In the genomic region with DNA sequence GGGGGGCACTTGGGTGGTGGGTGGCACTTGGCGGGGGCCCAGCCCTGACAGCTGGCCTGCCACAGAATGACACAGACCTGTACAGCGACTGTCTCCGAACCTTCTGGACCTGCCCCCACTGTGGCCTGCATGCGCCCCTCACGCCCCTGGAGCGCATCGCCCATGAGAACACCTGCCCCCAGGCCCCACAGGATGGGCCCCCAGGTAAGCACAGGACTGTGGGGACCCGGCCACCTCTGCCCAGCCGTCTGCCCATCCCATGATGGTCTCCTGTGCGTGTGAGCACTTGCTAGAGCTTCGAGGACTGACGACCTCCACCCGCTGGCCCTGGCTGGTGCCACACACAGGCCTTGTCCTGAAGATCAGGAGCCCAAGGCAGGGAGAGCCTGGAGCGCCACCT, we compare ENCODE assay signal across 33 cellular contexts. TPM values are rescaled to one million over a fixed set of nuclear protein-coding genes. Genes with fewer than 3 reads are reported as not detected.
DNase-seq lines count a peak whose midpoint lies in the region; ATAC-seq and TF ChIP-seq lines count a peak whose summit lies in the region.
"Had no signal": no experiment of that assay in that cellular context is flagged by ENCODE, and none has a peak within 500 bp of the region (broad histone marks: within the 10 kb centered on the region; RNA-seq: fewer than 3 reads in every experiment).

No MANE protein-coding gene starts in this region.

- no peaks in the 10 kb centered on the region for H3K9me3 Mint-ChIP-seq in effector memory CD8-positive, alpha-beta T cell
- H3K9me3 Mint-ChIP-seq: activated naive CD8-positive, alpha-beta T cell treated with anti-CD3 and anti-CD28 coated beads, Interleukin-2, amount 10 ng/mL, durations not matched to agents 7 days and 5 days; activated T-cell treated with anti-CD3 and anti-CD28 coated beads, Interleukin-2, amount 50 U/mL, for 72 hours; neural crest cell had no signal

- intact Hi-C loops in Right ventricle myocardium inferior (cut with DNase I), result no loop called here
- intact Hi-C loops in spleen (cut with DNase I; ENCODE audit: low total_unique reads), result no loop called here

- H3K36me3 ChIP-seq in right atrium auricular region (peaks cover 48% of the 10 kb centered on the region), spleen (peaks cover 0 to 68% (median 62%) of the 10 kb centered on the region in 6 donors)

- H3K27me3 Mint-ChIP-seq in effector memory CD8-positive, alpha-beta T cell, result no peaks in the 10 kb centered on the region
- H3K27me3 Mint-ChIP-seq: activated naive CD8-positive, alpha-beta T cell treated with anti-CD3 and anti-CD28 coated beads, Interleukin-2, amount 10 ng/mL, durations not matched to agents 7 days and 5 days had no signal

- H3K9me3 ChIP-seq in right atrium auricular region (no peaks in the 10 kb centered on the region), spleen (no peaks in the 10 kb centered on the region)
- H3K9me3 ChIP-seq: heart right ventricle, lower lobe of right lung, MG63, mucosa of descending colon, sigmoid colon, SJCRH30, thoracic aorta had no signal

- peaks cover 0 to 7% of the 10 kb centered on the region in 2 donors for H3K4me1 ChIP-seq in right atrium auricular region
- H3K4me1 ChIP-seq in spleen, result peaks cover 0 to 45% (median 23%) of the 10 kb centered on the region in 6 donors
- H3K4me1 ChIP-seq: lower lobe of right lung, SJCRH30 had no signal

- no peaks in the 10 kb centered on the region for H3K27me3 ChIP-seq in right atrium auricular region
- no peaks in the 10 kb centered on the region for H3K27me3 ChIP-seq in spleen (replicated peaks in 1 of 7)
- H3K27me3 ChIP-seq: MG63, sigmoid colon, SJCRH30 had no signal

- DNase-seq in Right ventricle myocardium inferior (ENCODE audit: missing footprints) (peak; percentile 37), right atrium auricular region (ENCODE audit: low spot score) (no peak), NB4 (ENCODE audit: low read depth) (peak; percentile 44), spleen (peak; percentile 78), T-helper 9 cell (no peak), amygdala (lab: John Stamatoyannopoulos, UW) (no peak), ecto neural progenitor cell (ENCODE audit: low spot score) (no peak)
- DNase-seq in effector memory CD8-positive, alpha-beta T cell, result no peak
- DNase-seq: activated CD4-positive, alpha-beta T cell treated with anti-CD3 and anti-CD28 coated beads for 1 hour; activated T-cell treated with anti-CD3 and anti-CD28 coated beads, Interleukin-2, amount 50 U/mL, for 72 hours; Calu3; DMS79 treated with DMSO at 0.1 percent for 48 hours; effector CD8-positive, alpha-beta T cell; foreskin fibroblast; heart right ventricle; kidney glomerular epithelial cell; MG63; NCI-H1417; NCI-H2081 treated with DMSO at 0.1 percent for 48 hours; NCI-H226; NCI-H69; sigmoid colon; SJCRH30; stimulated activated CD4-positive, alpha-beta T cell treated with anti-CD3 and anti-CD28 coated beads, Interleukin-4, amount 100 ng/mL, for 4 hours; stimulated activated naive CD4-positive, alpha-beta T cell had no signal

- H3K27ac ChIP-seq in right atrium auricular region (no peak overlapping the region), spleen (peak overlapping the region in 7 of 8 donors; percentile 47 to 88 (median 64))
- H3K27ac ChIP-seq: sigmoid colon, SJCRH30, thoracic aorta had no signal

- peaks cover 28 to 29% of the 10 kb centered on the region in 2 donors for H3K4me1 Mint-ChIP-seq in effector memory CD8-positive, alpha-beta T cell (ENCODE audit: low read depth in 2 of 2)

- 90 to 97% (median 95%) methylated on average over 8 to 14 of the region's 14 CpGs for WGBS in spleen, 5 donors

- peak overlapping the region; percentile 74 for H3K4me3 Mint-ChIP-seq in effector memory CD8-positive, alpha-beta T cell
- H3K4me3 Mint-ChIP-seq: activated naive CD8-positive, alpha-beta T cell treated with anti-CD3 and anti-CD28 coated beads, Interleukin-2, amount 10 ng/mL, durations not matched to agents 7 days and 5 days; activated T-cell treated with anti-CD3 and anti-CD28 coated beads, Interleukin-2, amount 50 U/mL, for 72 hours; neural crest cell had no signal

- H3K27ac Mint-ChIP-seq in effector memory CD8-positive, alpha-beta T cell, result peak overlapping the region; percentile 85 to 97
- H3K27ac Mint-ChIP-seq: activated T-cell treated with anti-CD3 and anti-CD28 coated beads, Interleukin-2, amount 50 U/mL, for 72 hours had no signal

- no peak for ATAC-seq in Right ventricle myocardium inferior
- ATAC-seq in effector memory CD8-positive, alpha-beta T cell (replicated peaks), result no peak
- ATAC-seq: heart right ventricle had no signal

- H3K4me3 ChIP-seq in right atrium auricular region (no peak overlapping the region), NB4 (ENCODE audit: low read depth, low read length) (no peak overlapping the region), spleen (peak overlapping the region in 1 of 8 donors; percentile 53)
- H3K4me3 ChIP-seq: heart right ventricle, lower lobe of right lung, MG63, mucosa of descending colon, sigmoid colon, SJCRH30, thoracic aorta had no signal

- TF ChIP-seq POLR2A in NB4 (IDR thresholded peaks at IDR 0.05; ENCODE audit: extremely low read depth, insufficient read length) (peak; percentile 8), spleen (IDR thresholded peaks at IDR 0.05) (no peak)

- peaks cover 13% of the 10 kb centered on the region for H3K36me3 Mint-ChIP-seq in effector memory CD8-positive, alpha-beta T cell (ENCODE audit: insufficient read depth)

- TF ChIP-seq CTCF in right atrium auricular region (IDR thresholded peaks at IDR 0.05) (no peak), NB4 (IDR thresholded peaks at IDR 0.05; ENCODE audit: low read depth, low read length) (no peak), spleen (IDR thresholded peaks at IDR 0.05 in 8 of 11, conservative IDR thresholded peaks at IDR 0.05 in 3 of 11) (no peak)

RNA-seq across cellular contexts. Expression of a gene that starts 32.0 kb away (rescaled TPM):
- total RNA-seq in Right ventricle myocardium inferior (8.0 TPM), right atrium auricular region (1 to 10 TPM; 5.1 to 8.2 TPM), spleen (10 to 100 TPM; 19.5 to 34.8 (median 27.0) TPM)
- 10 to 100 TPM in 2 of 3 donors, 1 to 10 TPM in 1; 8.4 to 18.5 (median 13.1) TPM for polyA plus RNA-seq in spleen

RNA-seq across cellular contexts. Expression of a gene that starts 38.2 kb away (rescaled TPM):
- total RNA-seq in Right ventricle myocardium inferior (3.8 TPM), right atrium auricular region (1 to 10 TPM; 6.3 to 9.2 TPM), spleen (10 to 100 TPM in 1 of 7 donors, 1 to 10 TPM in 6; 4.3 to 10.4 (median 8.1) TPM)
- 1 to 10 TPM; 5.0 to 6.7 (median 6.2) TPM for polyA plus RNA-seq in spleen
- total RNA-seq: activated CD8-positive, alpha-beta memory T cell treated with anti-CD3 and anti-CD28 coated beads for 36 hours; T-helper 1 cell treated with Interleukin-12 subunit alpha and Interleukin-12 subunit beta and Interleukin-4 antibody, amounts not matched to agents 30 ng/mL and 1 ng/mL, for 36 hours had no signal

RNA-seq across cellular contexts. Expression of a gene that starts 49.1 kb away (rescaled TPM):
- total RNA-seq in Right ventricle myocardium inferior (0.95 TPM), right atrium auricular region (1 to 10 TPM; 1.1 to 3.3 TPM), spleen (10 to 100 TPM; 24.7 to 55.7 (median 28.3) TPM)
- polyA plus RNA-seq in spleen, result 1 to 10 TPM; 1.3 to 2.7 (median 1.5) TPM
- total RNA-seq: activated CD8-positive, alpha-beta memory T cell treated with anti-CD3 and anti-CD28 coated beads for 36 hours; activated T-cell treated with anti-CD3 and anti-CD28 coated beads, Interleukin-2, amount 50 U/mL, for 72 hours; neural crest cell; SJCRH30 had no signal
- polyA plus RNA-seq: BJ had no signal

Comparison
In these comparisons a context has a peak if more than half of its experiments do, and no peak if none do; other contexts are left out.
1. DNase-seq: peak in Right ventricle myocardium inferior (single experiment), NB4 (single experiment) and spleen (single experiment); none in right atrium auricular region (single experiment), effector memory CD8-positive, alpha-beta T cell (0 of 3), T-helper 9 cell (single experiment), amygdala (0 of 56) and ecto neural progenitor cell (single experiment).
2. H3K27ac ChIP-seq: peak in spleen (7 of 8); none in right atrium auricular region (0 of 2).
3. RNA of a gene that starts 49.1 kb away (total RNA-seq): 24.7 to 55.7 TPM in spleen; 1.1 to 3.3 TPM in right atrium auricular region and 0.95 TPM in Right ventricle myocardium inferior (single experiment); every median in the first group is over 4 times any median in the second.